In genomic region chr2:120108049-120108448, GRCh38 we compare ENCODE assay signal across 8 cellular contexts.
A peak's percentile ranks its signal among the peaks of the same experiment; 100 is the strongest.
DNase-seq lines count a peak whose midpoint lies in the region; ATAC-seq and TF ChIP-seq lines count a peak whose summit lies in the region.
"Had no signal": no experiment of that assay in that cellular context is flagged by ENCODE, and none has a peak within 500 bp of the region (broad histone marks: within the 10 kb centered on the region; RNA-seq: fewer than 3 reads in every experiment).

No MANE protein-coding gene starts in this region.

- H3K4me2 ChIP-seq in Karpas-422 (ENCODE audit: low read depth, low read length, poor library complexity, severe bottlenecking) = no peak overlapping the region

- no peak overlapping the region for H2AFZ ChIP-seq in Karpas-422 (ENCODE audit: low read length)

- peak; percentile 66 for ATAC-seq in RWPE2 (ENCODE audit: low read depth)
- ATAC-seq: K562 had no signal

- H3K4me1 ChIP-seq in RWPE2 (ENCODE audit: insufficient read depth, poor library complexity, severe bottlenecking) = peaks cover 53% of the 10 kb centered on the region
- H3K4me1 ChIP-seq in thyroid gland = peaks cover 37 to 54% of the 10 kb centered on the region in 2 donors
- H3K4me1 ChIP-seq in Karpas-422 (ENCODE audit: low read length) = peaks cover 15% of the 10 kb centered on the region

- H3K9ac ChIP-seq in Karpas-422 (ENCODE audit: low read length) = no peak overlapping the region

- H3K79me2 ChIP-seq in Karpas-422 (ENCODE audit: low read length) = no peaks in the 10 kb centered on the region

- H3K9me2 ChIP-seq in Karpas-422 (replicated peaks; ENCODE audit: insufficient read depth, low read length) = no peaks in the 10 kb centered on the region

- no peak for TF ChIP-seq POLR2A in thyroid gland (IDR thresholded peaks at IDR 0.05)

- DNase-seq in HPDE6-E6E7 (ENCODE audit: extremely low spot score) = peak; percentile 26
- DNase-seq in RWPE2 (ENCODE audit: low spot score) = no peak
- peak; percentile 57 for DNase-seq in glomerular visceral epithelial cell (ENCODE audit: extremely low spot score)
- DNase-seq in thyroid gland = peak; percentile 61 to 62
- DNase-seq in cortex of kidney (lab: John Stamatoyannopoulos, UW) = no peak
- no peak for DNase-seq in NCI-H1048 (lab: John Stamatoyannopoulos, UW)
- DNase-seq in Karpas-422 = no peak

- H4K20me1 ChIP-seq in Karpas-422 (ENCODE audit: insufficient read depth, low read depth, low read length) = no peaks in the 10 kb centered on the region

- intact Hi-C loops in thyroid gland (cut with DNase I) = no loop called here

- H3K27ac ChIP-seq in RWPE2 (ENCODE audit: poor library complexity, severe bottlenecking) (peak overlapping the region; percentile 83), thyroid gland (peak overlapping the region; percentile 49 to 79 (median 72)), Karpas-422 (ENCODE audit: low read length) (no peak overlapping the region)

- H3K9me3 ChIP-seq in RWPE2 (ENCODE audit: severe bottlenecking) (no peaks in the 10 kb centered on the region), thyroid gland (no peaks in the 10 kb centered on the region), Karpas-422 (ENCODE audit: low read length) (no peaks in the 10 kb centered on the region)

- TF ChIP-seq CTCF in RWPE2 (IDR thresholded peaks at IDR 0.05; ENCODE audit: poor library complexity, severe bottlenecking) (no peak), thyroid gland (IDR thresholded peaks at IDR 0.05) (no peak)

- no peaks in the 10 kb centered on the region for H3K36me3 ChIP-seq in RWPE2 (ENCODE audit: low read depth)
- H3K36me3 ChIP-seq in thyroid gland = peaks cover 0 to 3% of the 10 kb centered on the region in 2 donors
- H3K36me3 ChIP-seq in Karpas-422 (ENCODE audit: insufficient read depth, low read length) = no peaks in the 10 kb centered on the region

- H3K4me3 ChIP-seq in RWPE2 (ENCODE audit: severe bottlenecking) (no peak overlapping the region), thyroid gland (replicated peaks in 1 of 3) (no peak overlapping the region), Karpas-422 (ENCODE audit: low read length) (no peak overlapping the region)
- H3K4me3 ChIP-seq: K562 had no signal

- no peaks in the 10 kb centered on the region for H3K27me3 ChIP-seq in RWPE2 (ENCODE audit: insufficient read depth, poor library complexity, severe bottlenecking)
- H3K27me3 ChIP-seq in thyroid gland = no peaks in the 10 kb centered on the region
- no peaks in the 10 kb centered on the region for H3K27me3 ChIP-seq in Karpas-422 (ENCODE audit: low read length)

Comparison
In these comparisons a context has a peak if more than half of its experiments do, and no peak if none do; other contexts are left out.
1. DNase-seq: peak in HPDE6-E6E7 (single experiment), glomerular visceral epithelial cell (single experiment) and thyroid gland (2 of 2); none in RWPE2 (single experiment), cortex of kidney (single experiment), NCI-H1048 (single experiment) and Karpas-422 (single experiment).